In the genomic region with DNA sequence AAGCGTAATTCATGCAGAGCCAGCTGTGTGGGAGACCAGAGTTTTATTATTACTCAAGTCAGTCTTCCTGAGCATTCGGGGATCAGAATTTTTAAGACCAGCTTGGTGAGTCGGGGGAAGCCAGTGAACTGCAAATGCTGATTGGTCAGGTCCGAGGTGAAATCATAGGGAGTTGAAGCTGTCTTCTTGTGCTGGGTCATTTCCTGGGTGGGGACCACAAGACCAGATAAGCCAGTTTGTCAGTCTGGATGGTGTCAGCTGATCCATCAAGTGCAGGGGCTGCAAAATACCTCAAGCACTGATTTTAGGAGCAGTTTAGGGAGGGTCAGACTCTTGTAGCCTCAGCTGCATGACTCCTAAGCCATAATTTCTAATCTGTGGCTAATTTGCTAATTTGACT, we compare ENCODE assay signal across 1 cellular context.
TF ChIP-seq lines count a peak whose summit lies in the region.

No MANE protein-coding gene starts in this region.

TF ChIP-seq in WTC11, 78 proteins besides CTCF, POLR2A, EP300 and RAD21 (continued from another document):
- no peak for TF ChIP-seq MLX (CRISPR knock-in tag; IDR thresholded peaks at IDR 0.05)
